In the genomic region with DNA sequence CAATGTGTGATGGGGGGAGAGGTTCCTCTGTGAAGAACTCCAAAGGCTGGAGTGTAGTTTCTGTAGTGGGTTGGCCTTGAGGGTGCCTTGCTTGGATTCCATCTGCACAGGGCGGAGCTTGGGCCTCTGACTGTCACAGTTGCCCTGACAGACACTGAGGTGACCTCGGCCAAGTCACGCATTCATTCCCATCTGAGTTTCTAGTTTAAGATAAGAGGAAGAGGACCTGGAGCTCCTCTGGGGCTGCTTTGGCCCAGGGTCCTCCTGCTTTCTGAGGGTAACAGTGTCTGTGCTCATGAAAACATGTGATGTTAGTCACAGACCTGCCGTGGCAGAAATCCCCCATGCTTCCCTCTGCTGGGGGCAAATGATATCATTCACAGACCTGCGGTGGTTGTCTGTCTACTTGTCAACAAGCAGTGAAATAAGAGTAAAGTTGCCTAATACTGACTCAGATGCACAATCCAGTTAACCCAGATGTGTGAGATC, we compare ENCODE assay signal across 8 cellular contexts. TPM values are rescaled to one million over a fixed set of nuclear protein-coding genes. Genes with fewer than 3 reads are reported as not detected.
A peak's percentile ranks its signal among the peaks of the same experiment; 100 is the strongest.
DNase-seq lines count a peak whose midpoint lies in the region; ATAC-seq and TF ChIP-seq lines count a peak whose summit lies in the region.
"Not testable (repeated sequence)": the region's sequence is repeated elsewhere in the genome, so short reads cannot be mapped to it uniquely, and the experiment has no call there.

No MANE protein-coding gene starts in this region.

- not testable (repeated sequence) for TF ChIP-seq CTCF in cardiac fibroblast (IDR thresholded peaks at IDR 0.05; ENCODE audit: low read depth, low read length); gastrocnemius medialis (IDR thresholded peaks at IDR 0.05 in 4 of 5, conservative IDR thresholded peaks at IDR 0.05 in 1 of 5)

- H3K27ac Mint-ChIP-seq in activated T-helper 1 cell treated with anti-CD3 and anti-CD28 coated beads, Interleukin-12 subunit alpha, Interleukin-12 subunit beta, Interleukin-2, Interleukin-4 antibody, amounts not matched to agents 30 ng/mL and 10 ng/mL and 1 ng/mL, durations not matched to agents 14 hours and 24 hours and 36 hours, result peak overlapping the region; percentile 50
- peak overlapping the region; percentile 93 for H3K27ac Mint-ChIP-seq in stimulated activated naive B cell treated with anti-CD40 and anti-IgM and Interleukin-4, amounts not matched to agents 10 μg/mL and 1 μg/mL and 100 μg/mL, for 72 hours

- H3K27ac ChIP-seq in gastrocnemius medialis, result peak overlapping the region; percentile 35 to 80 (median 60)

- not testable (repeated sequence) for H3K27me3 ChIP-seq in gastrocnemius medialis

- not testable (repeated sequence) for H3K27me3 Mint-ChIP-seq in activated T-helper 1 cell treated with anti-CD3 and anti-CD28 coated beads, Interleukin-12 subunit alpha, Interleukin-12 subunit beta, Interleukin-2, Interleukin-4 antibody, amounts not matched to agents 30 ng/mL and 10 ng/mL and 1 ng/mL, durations not matched to agents 14 hours and 24 hours and 36 hours (ENCODE audit: insufficient read depth); stimulated activated naive B cell treated with anti-CD40 and anti-IgM and Interleukin-4, amounts not matched to agents 10 μg/mL and 1 μg/mL and 100 μg/mL, for 72 hours

- H3K9me3 Mint-ChIP-seq in activated T-helper 1 cell treated with anti-CD3 and anti-CD28 coated beads, Interleukin-12 subunit alpha, Interleukin-12 subunit beta, Interleukin-2, Interleukin-4 antibody, amounts not matched to agents 30 ng/mL and 10 ng/mL and 1 ng/mL, durations not matched to agents 14 hours and 24 hours and 36 hours; stimulated activated naive B cell treated with anti-CD40 and anti-IgM and Interleukin-4, amounts not matched to agents 10 μg/mL and 1 μg/mL and 100 μg/mL, for 72 hours: not testable (repeated sequence)

- H3K36me3 ChIP-seq in gastrocnemius medialis, result peaks cover 0 to 18% of the 10 kb centered on the region in 2 donors

- TF ChIP-seq POLR2A in gastrocnemius medialis (IDR thresholded peaks at IDR 0.05), result not testable (repeated sequence)

- peaks cover 48% of the 10 kb centered on the region for H3K36me3 Mint-ChIP-seq in activated T-helper 1 cell treated with anti-CD3 and anti-CD28 coated beads, Interleukin-12 subunit alpha, Interleukin-12 subunit beta, Interleukin-2, Interleukin-4 antibody, amounts not matched to agents 30 ng/mL and 10 ng/mL and 1 ng/mL, durations not matched to agents 14 hours and 24 hours and 36 hours (ENCODE audit: low read depth)
- H3K36me3 Mint-ChIP-seq in stimulated activated naive B cell treated with anti-CD40 and anti-IgM and Interleukin-4, amounts not matched to agents 10 μg/mL and 1 μg/mL and 100 μg/mL, for 72 hours, result peaks cover 45 to 58% of the 10 kb centered on the region in 2 donors

- in situ Hi-C loops in Caki2 (cut with HindIII; ENCODE audit: low pct_unique_long_range_greater_than_20kb, low sequenced_read_pairs); gastrocnemius medialis (cut with MboI; ENCODE audit: low sequenced_read_pairs in 4 of 4): not testable (repeated sequence)

- not testable (repeated sequence) for H3K4me1 ChIP-seq in gastrocnemius medialis

- peaks cover 41% of the 10 kb centered on the region for H3K4me1 Mint-ChIP-seq in activated T-helper 1 cell treated with anti-CD3 and anti-CD28 coated beads, Interleukin-12 subunit alpha, Interleukin-12 subunit beta, Interleukin-2, Interleukin-4 antibody, amounts not matched to agents 30 ng/mL and 10 ng/mL and 1 ng/mL, durations not matched to agents 14 hours and 24 hours and 36 hours (ENCODE audit: low read depth)
- H3K4me1 Mint-ChIP-seq in stimulated activated naive B cell treated with anti-CD40 and anti-IgM and Interleukin-4, amounts not matched to agents 10 μg/mL and 1 μg/mL and 100 μg/mL, for 72 hours, result peaks cover 39 to 78% of the 10 kb centered on the region in 2 donors

- peak; percentile 10 for DNase-seq in Caki2 (ENCODE audit: low read depth)
- DNase-seq in KG1 (lab: John Stamatoyannopoulos, UW), result peak; percentile 4
- DNase-seq in T1000 (lab: John Stamatoyannopoulos, UW), result peak; percentile 59
- DNase-seq in activated T-helper 1 cell treated with anti-CD3 and anti-CD28 coated beads, Interleukin-12 subunit alpha, Interleukin-12 subunit beta, Interleukin-2, Interleukin-4 antibody, amounts not matched to agents 30 ng/mL and 10 ng/mL and 1 ng/mL, durations not matched to agents 14 hours and 24 hours and 36 hours (ENCODE audit: low spot score); left ventricle myocardium superior: not testable (repeated sequence)
- peak; percentile 28 to 79 for DNase-seq in cardiac fibroblast (ENCODE audit: low read depth in 2 of 2)
- peak in 1 of 2 donors; percentile 59 for DNase-seq in gastrocnemius medialis
- peak; percentile 29 for DNase-seq in stimulated activated naive B cell treated with anti-CD40 and anti-IgM and Interleukin-4, amounts not matched to agents 10 μg/mL and 1 μg/mL and 100 μg/mL, for 72 hours

- intact Hi-C loops in activated T-helper 1 cell treated with anti-CD3 and anti-CD28 coated beads, Interleukin-12 subunit alpha, Interleukin-12 subunit beta, Interleukin-2, Interleukin-4 antibody, amounts not matched to agents 30 ng/mL and 10 ng/mL and 1 ng/mL, durations not matched to agents 14 hours and 24 hours and 36 hours (cut with micrococcal nuclease); left ventricle myocardium superior (cut with micrococcal nuclease): not testable (repeated sequence)
- intact Hi-C loops in gastrocnemius medialis (cut with DNase I; ENCODE audit: low total_unique reads), result loop anchor here (10.0 kb wide), 1 partner anchor 448 kb away; no protein-coding TSS in a partner anchor

- not testable (repeated sequence) for H3K9me3 ChIP-seq in gastrocnemius medialis

- not testable (repeated sequence) for H3K4me3 ChIP-seq in cardiac fibroblast (replicated peaks in 1 of 2; ENCODE audit: low read depth in 2 of 2, low read length in 2 of 2); gastrocnemius medialis

- ATAC-seq in left ventricle myocardium superior, result peak; percentile 49
- peak; percentile 67 to 82 for ATAC-seq in gastrocnemius medialis
- ATAC-seq in stimulated activated naive B cell treated with anti-CD40 and anti-IgM and Interleukin-4, amounts not matched to agents 10 μg/mL and 1 μg/mL and 100 μg/mL, for 72 hours (replicated peaks), result peak; percentile 73 to 76

- not testable (repeated sequence) for H3K4me3 Mint-ChIP-seq in activated T-helper 1 cell treated with anti-CD3 and anti-CD28 coated beads, Interleukin-12 subunit alpha, Interleukin-12 subunit beta, Interleukin-2, Interleukin-4 antibody, amounts not matched to agents 30 ng/mL and 10 ng/mL and 1 ng/mL, durations not matched to agents 14 hours and 24 hours and 36 hours
- peak overlapping the region; percentile 5 to 60 for H3K4me3 Mint-ChIP-seq in stimulated activated naive B cell treated with anti-CD40 and anti-IgM and Interleukin-4, amounts not matched to agents 10 μg/mL and 1 μg/mL and 100 μg/mL, for 72 hours

RNA-seq across cellular contexts. Expression of gene BANP, which starts 35.2 kb away (rescaled TPM):
- total RNA-seq in Caki2 (2014; rRNA removed; shearing (Covaris generic); ENCODE audit: low replicate concordance), result 14.9 and 16.7 TPM in 2 replicates
- total RNA-seq in activated T-helper 1 cell treated with anti-CD3 and anti-CD28 coated beads, Interleukin-12 subunit alpha, Interleukin-12 subunit beta, Interleukin-2, Interleukin-4 antibody, amounts not matched to agents 30 ng/mL and 10 ng/mL and 1 ng/mL, durations not matched to agents 14 hours and 24 hours and 36 hours, result 35.4 and 35.5 TPM in 2 replicates
- 15.5 TPM for total RNA-seq in left ventricle myocardium superior
- 10 to 100 TPM in 3 of 4 donors, 1 to 10 TPM in 1; 7.0 to 20.6 (median 16.1) TPM for total RNA-seq in gastrocnemius medialis

RNA-seq across cellular contexts. Expression of gene CA5A, which starts 50.1 kb away (rescaled TPM):
- not detected in 2 replicates for total RNA-seq in Caki2 (2014; rRNA removed; shearing (Covaris generic); ENCODE audit: low replicate concordance)
- total RNA-seq in activated T-helper 1 cell treated with anti-CD3 and anti-CD28 coated beads, Interleukin-12 subunit alpha, Interleukin-12 subunit beta, Interleukin-2, Interleukin-4 antibody, amounts not matched to agents 30 ng/mL and 10 ng/mL and 1 ng/mL, durations not matched to agents 14 hours and 24 hours and 36 hours, result 0.13 TPM in 1 of 2 replicates, not detected in the other
- not detected for total RNA-seq in left ventricle myocardium superior
- total RNA-seq in gastrocnemius medialis, result not detected
